ENCODE assay signal across 8 cellular contexts in genomic region chr15:40382580-40383456, GRCh38. TPM values are rescaled to one million over a fixed set of nuclear protein-coding genes. Genes with fewer than 3 reads are reported as not detected.
DNase-seq lines count a peak whose midpoint lies in the region; ATAC-seq and TF ChIP-seq lines count a peak whose summit lies in the region.

TSS of gene KNSTRN (plus strand) at chr15:40382721. CDS start at chr15:40382836, 115 bp downstream.

- in situ Hi-C loops in GM13977 (cut with MboI; ENCODE audit: low pct_unique_long_range_greater_than_20kb, low sequenced_read_pairs, unreplicated experiment) = no loop called here

- peak within 1 kb of the TSS; percentile 57 for H3K27ac ChIP-seq in left ventricle myocardium inferior (replicated peaks)
- H3K27ac ChIP-seq in upper lobe of right lung = peak within 1 kb of the TSS; percentile 76

- peaks cover 3% of the 10 kb centered on the region for H3K27me3 Mint-ChIP-seq in progenitor cell of endocrine pancreas

- H3K4me3 ChIP-seq in left ventricle myocardium inferior = peak within 1 kb of the TSS; percentile 87
- H3K4me3 ChIP-seq in upper lobe of right lung = peak within 1 kb of the TSS; percentile 94

- H3K9me3 ChIP-seq in left ventricle myocardium inferior (replicated peaks) (no peaks in the 10 kb centered on the region), upper lobe of right lung (no peaks in the 10 kb centered on the region)

- peaks cover 17% of the 10 kb centered on the region for H3K36me3 Mint-ChIP-seq in progenitor cell of endocrine pancreas (ENCODE audit: insufficient read depth)

- H3K4me1 Mint-ChIP-seq in progenitor cell of endocrine pancreas (ENCODE audit: low read depth) = peaks cover 23% of the 10 kb centered on the region

- H3K27ac Mint-ChIP-seq in progenitor cell of endocrine pancreas = peak within 1 kb of the TSS; percentile 95

- H3K36me3 ChIP-seq in left ventricle myocardium inferior = peaks cover 12% of the 10 kb centered on the region
- H3K36me3 ChIP-seq in upper lobe of right lung = peaks cover 20% of the 10 kb centered on the region

- H3K9me3 Mint-ChIP-seq in progenitor cell of endocrine pancreas (ENCODE audit: low read depth) = no peaks in the 10 kb centered on the region

- DNase-seq in GM13977 (ENCODE audit: low spot score) (peak; percentile 97), NCI-H1694 (lab: John Stamatoyannopoulos, UW) (peak; percentile 87), amniotic epithelial cell (ENCODE audit: low read depth) (peak; percentile 91), left ventricle myocardium inferior (peak; percentile 90), progenitor cell of endocrine pancreas (ENCODE audit: low spot score, unreplicated experiment) (peak; percentile 73), upper lobe of right lung (peak; percentile 94)

- TF ChIP-seq CTCF in GM13977 (IDR thresholded peaks at IDR 0.05; ENCODE audit: extremely low read depth, insufficient read depth, missing control alignments) (no peak), left ventricle myocardium inferior (IDR thresholded peaks at IDR 0.05; ENCODE audit: borderline replicate concordance) (no peak), progenitor cell of endocrine pancreas (IDR thresholded peaks at IDR 0.05; ENCODE audit: unreplicated experiment) (no peak), upper lobe of right lung (IDR thresholded peaks at IDR 0.05) (no peak)

- H3K27me3 ChIP-seq in left ventricle myocardium inferior (ENCODE audit: low read depth) = no peaks in the 10 kb centered on the region
- H3K27me3 ChIP-seq in upper lobe of right lung = no peaks in the 10 kb centered on the region

- ATAC-seq in HG02884 (IDR thresholded peaks at IDR 0.05; ENCODE audit: unreplicated experiment) (peak; percentile 96), upper lobe of right lung (peak; percentile 96)

- H3K4me1 ChIP-seq in left ventricle myocardium inferior (peaks cover 35% of the 10 kb centered on the region), upper lobe of right lung (peaks cover 28% of the 10 kb centered on the region)

- intact Hi-C loops in T-helper 1 cell treated with Interleukin-12 subunit alpha and Interleukin-12 subunit beta and Interleukin-4 antibody, amounts not matched to agents 30 ng/mL and 1 ng/mL, for 36 hours (cut with micrococcal nuclease) = loop anchor here (1.0 to 5.0 kb wide), 11 partner anchors 15 to 379 kb away; partner anchors contain the start of genes CCDC32, DISP2, GCHFR and INAFM2
- intact Hi-C loops in left ventricle myocardium inferior (cut with micrococcal nuclease) (no loop called here), upper lobe of right lung (cut with DNase I) (no loop called here)

- H3K4me3 Mint-ChIP-seq in progenitor cell of endocrine pancreas (ENCODE audit: low read depth) = peak within 1 kb of the TSS; percentile 98

RNA-seq across cellular contexts. Expression of gene KNSTRN, which starts in this region (rescaled TPM):
- total RNA-seq in T-helper 1 cell treated with Interleukin-12 subunit alpha and Interleukin-12 subunit beta and Interleukin-4 antibody, amounts not matched to agents 30 ng/mL and 1 ng/mL, for 36 hours = 38.0 and 42.7 TPM in 2 replicates
- total RNA-seq in left ventricle myocardium inferior = 9.0 TPM
- total RNA-seq in progenitor cell of endocrine pancreas = 44.8 and 46.2 TPM in 2 replicates
- total RNA-seq in upper lobe of right lung = 18.1 TPM

Comparison
In these comparisons a context has a peak if more than half of its experiments do, and no peak if none do; other contexts are left out.
1. Peak in every context shown above with its lines: DNase-seq, ATAC-seq, H3K4me3 ChIP-seq and H3K27ac ChIP-seq.